ENCODE assay signal across 8 cellular contexts in the genomic region with DNA sequence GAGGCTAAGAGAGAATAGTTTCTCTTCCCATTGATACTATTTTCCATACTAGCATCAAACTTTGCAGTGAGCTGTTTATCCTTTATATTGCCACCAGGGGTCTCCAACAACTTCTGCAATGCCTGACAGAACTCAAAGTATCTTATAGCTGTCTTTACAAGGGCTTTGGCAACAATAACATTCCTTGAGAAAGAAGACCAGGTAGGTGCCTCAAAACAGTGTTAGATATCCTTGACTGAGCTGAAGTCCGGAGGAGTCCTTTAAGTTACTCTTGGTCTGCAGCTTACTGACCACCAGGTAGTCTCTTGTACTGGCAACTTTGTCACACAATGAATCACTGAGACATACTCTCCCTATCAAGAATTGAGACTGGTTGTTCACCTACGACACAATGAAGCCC.
A peak's percentile ranks its signal among the peaks of the same experiment; 100 is the strongest.
DNase-seq lines count a peak whose midpoint lies in the region; ATAC-seq, FAIRE-seq and TF ChIP-seq lines count a peak whose summit lies in the region.

No MANE protein-coding gene starts in this region.

- in situ Hi-C loops in astrocyte of the spinal cord (cut with HindIII; ENCODE audit: low sequenced_read_pairs), result no loop called here

- DNase-seq in D341Med (ENCODE audit: low spot score) (peak; percentile 46), NCI-H526 treated with DMSO at 0.1 percent for 48 hours (lab: John Stamatoyannopoulos, UW) (peak; percentile 47), astrocyte of the spinal cord (ENCODE audit: low read depth, low spot score) (peak; percentile 73), urothelium cell line (ENCODE audit: low spot score) (peak; percentile 26), KG1 (lab: John Stamatoyannopoulos, UW) (no peak)

- ATAC-seq in GM18858 (IDR thresholded peaks at IDR 0.05; ENCODE audit: unreplicated experiment) (peak; percentile 87), HG03025 (IDR thresholded peaks at IDR 0.05; ENCODE audit: low FRiP score, unreplicated experiment) (peak; percentile 77)

- peak; percentile 79 for FAIRE-seq in islet of Langerhans (lab: Jason Lieb, UNC)
- no peak for FAIRE-seq in urothelium cell line (lab: Jason Lieb, UNC)

- H3K4me3 ChIP-seq in astrocyte of the spinal cord (ENCODE audit: low read depth, low read length), result no peak overlapping the region

- peak; percentile 72 for TF ChIP-seq CTCF in astrocyte of the spinal cord (IDR thresholded peaks at IDR 0.05; ENCODE audit: low read depth, low read length)
